ENCODE assay signal across 8 cellular contexts in genomic region chr3:66472313-66473134, GRCh38. TPM values are rescaled to one million over a fixed set of nuclear protein-coding genes. Genes with fewer than 3 reads are reported as not detected.
DNase-seq lines count a peak whose midpoint lies in the region; ATAC-seq and TF ChIP-seq lines count a peak whose summit lies in the region.

No MANE protein-coding gene starts in this region.

- ATAC-seq in GM19372 (IDR thresholded peaks at IDR 0.05; ENCODE audit: low read depth, unreplicated experiment) (peak; percentile 54), HG03280 (IDR thresholded peaks at IDR 0.05; ENCODE audit: unreplicated experiment) (peak; percentile 52)
- ATAC-seq in stimulated activated memory B cell treated with anti-CD40 and anti-IgM and Interleukin-4, amounts not matched to agents 10 μg/mL and 1 μg/mL and 100 μg/mL, for 72 hours = peak; percentile 91

- H3K4me1 Mint-ChIP-seq in activated CD4-positive, alpha-beta T cell treated with anti-CD3 and anti-CD28 coated beads, Interleukin-2, amount 10 ng/mL, durations not matched to agents 7 days and 5 days = peaks cover 57% of the 10 kb centered on the region
- H3K4me1 Mint-ChIP-seq in stimulated activated memory B cell treated with anti-CD40 and anti-IgM and Interleukin-4, amounts not matched to agents 10 μg/mL and 1 μg/mL and 100 μg/mL, for 72 hours = peaks cover 36% of the 10 kb centered on the region
- peaks cover 33% of the 10 kb centered on the region for H3K4me1 Mint-ChIP-seq in nephron progenitor cell

- H3K4me3 Mint-ChIP-seq in activated CD4-positive, alpha-beta T cell treated with anti-CD3 and anti-CD28 coated beads, Interleukin-2, amount 10 ng/mL, durations not matched to agents 7 days and 5 days = peak overlapping the region; percentile 56
- H3K4me3 Mint-ChIP-seq in stimulated activated memory B cell treated with anti-CD40 and anti-IgM and Interleukin-4, amounts not matched to agents 10 μg/mL and 1 μg/mL and 100 μg/mL, for 72 hours = peak overlapping the region; percentile 8
- no peak overlapping the region for H3K4me3 Mint-ChIP-seq in nephron progenitor cell

- H3K9me3 Mint-ChIP-seq in activated CD4-positive, alpha-beta T cell treated with anti-CD3 and anti-CD28 coated beads, Interleukin-2, amount 10 ng/mL, durations not matched to agents 7 days and 5 days = no peaks in the 10 kb centered on the region
- H3K9me3 Mint-ChIP-seq in stimulated activated memory B cell treated with anti-CD40 and anti-IgM and Interleukin-4, amounts not matched to agents 10 μg/mL and 1 μg/mL and 100 μg/mL, for 72 hours = no peaks in the 10 kb centered on the region
- H3K9me3 Mint-ChIP-seq in nephron progenitor cell = peaks cover 4% of the 10 kb centered on the region

- H3K36me3 Mint-ChIP-seq in activated CD4-positive, alpha-beta T cell treated with anti-CD3 and anti-CD28 coated beads, Interleukin-2, amount 10 ng/mL, durations not matched to agents 7 days and 5 days (ENCODE audit: low read depth) = peaks cover 14% of the 10 kb centered on the region
- H3K36me3 Mint-ChIP-seq in stimulated activated memory B cell treated with anti-CD40 and anti-IgM and Interleukin-4, amounts not matched to agents 10 μg/mL and 1 μg/mL and 100 μg/mL, for 72 hours = peaks cover 5% of the 10 kb centered on the region
- no peaks in the 10 kb centered on the region for H3K36me3 Mint-ChIP-seq in nephron progenitor cell (ENCODE audit: low read depth)

- H3K4me3 ChIP-seq in BLaER1 (peak overlapping the region; percentile 29; the same call in 1 of the 2 replicates), fibroblast of the aortic adventitia (ENCODE audit: low read depth, low read length) (no peak overlapping the region)

- H4K20me1 ChIP-seq in BLaER1 = peaks cover 98% of the 10 kb centered on the region

- H3K27ac ChIP-seq in BLaER1 = peak overlapping the region; percentile 67

- H3K27ac Mint-ChIP-seq in activated CD4-positive, alpha-beta T cell treated with anti-CD3 and anti-CD28 coated beads, Interleukin-2, amount 10 ng/mL, durations not matched to agents 7 days and 5 days = peak overlapping the region; percentile 89
- peak overlapping the region; percentile 75 for H3K27ac Mint-ChIP-seq in stimulated activated memory B cell treated with anti-CD40 and anti-IgM and Interleukin-4, amounts not matched to agents 10 μg/mL and 1 μg/mL and 100 μg/mL, for 72 hours
- no peak overlapping the region for H3K27ac Mint-ChIP-seq in nephron progenitor cell

- H3K27me3 ChIP-seq in BLaER1 = no peaks in the 10 kb centered on the region

- H3K36me3 ChIP-seq in BLaER1 = peaks cover 5% of the 10 kb centered on the region; the same call in 1 of the 2 replicates

- peak overlapping the region; percentile 80 for H3K4me2 ChIP-seq in BLaER1

- no peak for TF ChIP-seq CTCF in fibroblast of the aortic adventitia (IDR thresholded peaks at IDR 0.05; ENCODE audit: insufficient read depth, low read length)
- TF ChIP-seq CTCF in nephron progenitor cell (IDR thresholded peaks at IDR 0.05) = no peak

- peak overlapping the region; percentile 51; the same call in 1 of the 2 replicates for H3K9ac ChIP-seq in BLaER1

- peak; percentile 38 for DNase-seq in activated CD4-positive, alpha-beta T cell treated with anti-CD3 and anti-CD28 coated beads, Interleukin-2, amount 10 ng/mL, durations not matched to agents 7 days and 5 days
- DNase-seq in fibroblast of the aortic adventitia (ENCODE audit: low read depth) = peak; percentile 78
- DNase-seq in nephron progenitor cell = no peak
- no peak for DNase-seq in NCI-H1417 treated with DMSO at 0.1 percent for 48 hours (lab: John Stamatoyannopoulos, UW)

- no peaks in the 10 kb centered on the region for H3K9me3 ChIP-seq in BLaER1

- CTCF ChIA-PET in activated CD4-positive, alpha-beta T cell treated with anti-CD3 and anti-CD28 coated beads, Interleukin-2, amount 10 ng/mL, durations not matched to agents 7 days and 5 days (lab: Charles Lee) = interaction anchor here (1.0 to 4.4 kb wide), 7 partner anchors 9 to 23 kb away, joined by 3 to 25 read pairs (median 5); no protein-coding TSS in a partner anchor

- POLR2A ChIA-PET in activated CD4-positive, alpha-beta T cell treated with anti-CD3 and anti-CD28 coated beads, Interleukin-2, amount 10 ng/mL, durations not matched to agents 7 days and 5 days (lab: Charles Lee) = interaction anchor here (1.3 kb wide), 1 partner anchor 9 kb away, joined by 4 read pairs; no protein-coding TSS in a partner anchor

- H3K4me1 ChIP-seq in BLaER1 = peaks cover 100% of the 10 kb centered on the region

- no peaks in the 10 kb centered on the region for H3K27me3 Mint-ChIP-seq in activated CD4-positive, alpha-beta T cell treated with anti-CD3 and anti-CD28 coated beads, Interleukin-2, amount 10 ng/mL, durations not matched to agents 7 days and 5 days
- H3K27me3 Mint-ChIP-seq in stimulated activated memory B cell treated with anti-CD40 and anti-IgM and Interleukin-4, amounts not matched to agents 10 μg/mL and 1 μg/mL and 100 μg/mL, for 72 hours = peaks cover 23% of the 10 kb centered on the region
- no peaks in the 10 kb centered on the region for H3K27me3 Mint-ChIP-seq in nephron progenitor cell (ENCODE audit: low read depth, poor library complexity)

RNA-seq across cellular contexts. Expression of gene LRIG1, which starts 28.3 kb away (rescaled TPM):
- total RNA-seq in activated CD4-positive, alpha-beta T cell treated with anti-CD3 and anti-CD28 coated beads, Interleukin-2, amount 10 ng/mL, durations not matched to agents 7 days and 5 days = 10 to 100 TPM; 26.1 to 26.4 TPM
- total RNA-seq in fibroblast of the aortic adventitia (ENCODE audit: low replicate concordance) = 3.9 and 26.4 TPM in 2 replicates

Comparison
In these comparisons a context has a peak if more than half of its experiments do, and no peak if none do; other contexts are left out.
1. DNase-seq: peak in activated CD4-positive, alpha-beta T cell treated with anti-CD3 and anti-CD28 coated beads, Interleukin-2, amount 10 ng/mL, durations not matched to agents 7 days and 5 days (single experiment) and fibroblast of the aortic adventitia (single experiment); none in nephron progenitor cell (single experiment) and NCI-H1417 treated with DMSO at 0.1 percent for 48 hours (single experiment).
2. Peak in every context shown above with its lines, with median percentiles within 50 percentile points of each other: ATAC-seq.